ENCODE assay signal across 25 cellular contexts in the genomic region with DNA sequence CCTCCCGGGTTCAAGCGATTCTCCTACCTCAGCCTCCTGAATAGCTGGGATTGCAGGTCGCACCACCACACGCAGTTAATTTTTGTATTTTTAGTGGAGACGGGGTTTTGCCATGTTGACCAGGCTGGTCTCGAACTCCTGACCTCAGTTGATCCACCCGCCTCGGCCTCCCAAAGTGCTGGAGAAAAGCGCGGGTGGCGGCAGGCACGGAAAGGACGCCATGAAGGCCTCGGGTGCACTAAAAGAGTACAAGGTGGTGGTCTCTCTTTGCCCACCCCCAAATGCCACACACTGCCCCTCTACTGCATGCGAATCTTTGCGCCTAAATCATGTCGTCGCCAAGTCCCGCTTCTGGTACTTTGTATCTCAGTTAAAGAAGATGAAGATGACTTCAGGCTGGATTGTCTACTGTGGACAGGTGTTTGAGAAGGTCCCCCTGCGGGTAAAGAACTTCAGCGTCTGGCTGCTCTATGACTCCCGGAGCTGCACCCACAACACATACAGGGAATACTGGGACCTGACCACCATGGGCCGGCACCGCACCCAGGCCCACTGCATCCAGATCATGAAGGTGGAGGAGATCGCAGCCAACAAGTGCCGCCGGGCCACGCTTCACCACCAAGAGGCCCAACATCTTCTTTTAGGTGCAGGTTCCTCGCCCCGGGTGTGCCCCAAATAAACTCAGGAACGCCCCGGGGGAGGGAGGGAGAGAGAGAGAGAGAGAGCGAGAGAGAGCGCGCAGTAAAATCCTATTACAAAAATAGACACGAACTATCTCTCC.
"Had no signal": no experiment of that assay in that cellular context is flagged by ENCODE, and none has a peak within 500 bp of the region (broad histone marks: within the 10 kb centered on the region; RNA-seq: fewer than 3 reads in every experiment).

No MANE protein-coding gene starts in this region.

- FAIRE-seq: endothelial cell of umbilical vein had no signal

- H3K36me3 ChIP-seq: colonic mucosa, esophagus muscularis mucosa, esophagus squamous epithelium, gastrocnemius medialis, gastroesophageal sphincter, heart left ventricle, heart right ventricle had no signal

- H3K27me3 ChIP-seq: colonic mucosa, dorsolateral prefrontal cortex, esophagus muscularis mucosa, esophagus squamous epithelium, gastrocnemius medialis, gastroesophageal sphincter, heart right ventricle had no signal

- H3K4me3 ChIP-seq: colonic mucosa, coronary artery, dorsolateral prefrontal cortex, esophagus muscularis mucosa, esophagus squamous epithelium, gastrocnemius medialis, gastroesophageal sphincter, heart left ventricle, heart right ventricle had no signal

- H3K27ac ChIP-seq: colonic mucosa, coronary artery, dorsolateral prefrontal cortex, epithelial cell of prostate, esophagus muscularis mucosa, esophagus squamous epithelium, foreskin keratinocyte, gastrocnemius medialis, gastroesophageal sphincter, heart left ventricle, heart right ventricle had no signal

- DNase-seq: colonic mucosa; cortex of kidney; dermis blood vessel endothelial cell; dorsolateral prefrontal cortex; effector CD4-positive, alpha-beta T cell; effector CD8-positive, alpha-beta T cell; effector memory CD4-positive, alpha-beta T cell; effector memory CD8-positive, alpha-beta T cell; erythroblast; esophagus squamous epithelium; foreskin fibroblast; foreskin keratinocyte; foreskin melanocyte; gastrocnemius medialis; glutamatergic neuron; head of caudate nucleus; heart left ventricle; heart right ventricle had no signal

- H3K4me3 Mint-ChIP-seq: dendritic cell treated with granulocyte-macrophage colony-stimulating factor and Interleukin-4, amounts not matched to agents 40 ng/mL and 50 ng/mL, for 4 days; effector memory CD8-positive, alpha-beta T cell had no signal

- ATAC-seq: effector memory CD8-positive, alpha-beta T cell; esophagus mucosa; foreskin keratinocyte; gastrocnemius medialis; gastroesophageal sphincter; heart left ventricle; heart right ventricle had no signal

- H3K9me3 Mint-ChIP-seq: dendritic cell treated with granulocyte-macrophage colony-stimulating factor and Interleukin-4, amounts not matched to agents 40 ng/mL and 50 ng/mL, for 4 days; effector memory CD8-positive, alpha-beta T cell had no signal

- H3K4me1 ChIP-seq: colonic mucosa, esophagus muscularis mucosa, esophagus squamous epithelium, foreskin keratinocyte, gastroesophageal sphincter, heart left ventricle, heart right ventricle had no signal

- H3K9me3 ChIP-seq: colonic mucosa, esophagus squamous epithelium had no signal

- H3K27ac Mint-ChIP-seq: dendritic cell treated with granulocyte-macrophage colony-stimulating factor and Interleukin-4, amounts not matched to agents 40 ng/mL and 50 ng/mL, for 4 days; effector memory CD8-positive, alpha-beta T cell had no signal
